2 cellular contexts compared by ENCODE assay signal in the genomic region with DNA sequence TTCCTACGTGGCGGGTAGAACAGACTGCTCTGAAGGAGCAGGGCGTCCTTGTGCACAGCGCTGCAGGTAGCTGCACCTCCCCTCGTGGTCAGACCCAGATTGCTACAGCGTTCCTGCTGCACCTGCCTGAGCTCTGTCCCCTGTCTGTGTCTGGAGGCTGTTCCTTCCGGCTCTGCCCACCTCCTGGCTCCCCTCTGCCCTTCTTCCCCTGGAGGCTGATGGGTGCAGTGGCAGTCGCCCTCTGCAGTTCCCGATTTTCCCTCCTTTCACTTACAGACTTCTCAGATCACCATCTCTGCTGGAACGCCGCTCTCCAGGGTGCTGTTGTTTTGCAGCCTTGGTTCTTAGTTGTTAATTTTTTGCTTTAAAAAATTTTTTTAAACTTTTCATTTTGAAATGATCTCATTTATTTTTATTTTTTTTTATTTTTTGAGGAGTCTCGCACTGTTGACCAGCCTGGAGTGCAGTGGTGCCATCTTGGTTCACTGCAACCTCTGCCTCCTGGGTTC.
TF ChIP-seq lines count a peak whose summit lies in the region.

No MANE protein-coding gene starts in this region.

TF ChIP-seq in SK-N-SH, 30 proteins besides CTCF, POLR2A, EP300 and RAD21 (continued from another document):
- TF ChIP-seq, protein P1, sequence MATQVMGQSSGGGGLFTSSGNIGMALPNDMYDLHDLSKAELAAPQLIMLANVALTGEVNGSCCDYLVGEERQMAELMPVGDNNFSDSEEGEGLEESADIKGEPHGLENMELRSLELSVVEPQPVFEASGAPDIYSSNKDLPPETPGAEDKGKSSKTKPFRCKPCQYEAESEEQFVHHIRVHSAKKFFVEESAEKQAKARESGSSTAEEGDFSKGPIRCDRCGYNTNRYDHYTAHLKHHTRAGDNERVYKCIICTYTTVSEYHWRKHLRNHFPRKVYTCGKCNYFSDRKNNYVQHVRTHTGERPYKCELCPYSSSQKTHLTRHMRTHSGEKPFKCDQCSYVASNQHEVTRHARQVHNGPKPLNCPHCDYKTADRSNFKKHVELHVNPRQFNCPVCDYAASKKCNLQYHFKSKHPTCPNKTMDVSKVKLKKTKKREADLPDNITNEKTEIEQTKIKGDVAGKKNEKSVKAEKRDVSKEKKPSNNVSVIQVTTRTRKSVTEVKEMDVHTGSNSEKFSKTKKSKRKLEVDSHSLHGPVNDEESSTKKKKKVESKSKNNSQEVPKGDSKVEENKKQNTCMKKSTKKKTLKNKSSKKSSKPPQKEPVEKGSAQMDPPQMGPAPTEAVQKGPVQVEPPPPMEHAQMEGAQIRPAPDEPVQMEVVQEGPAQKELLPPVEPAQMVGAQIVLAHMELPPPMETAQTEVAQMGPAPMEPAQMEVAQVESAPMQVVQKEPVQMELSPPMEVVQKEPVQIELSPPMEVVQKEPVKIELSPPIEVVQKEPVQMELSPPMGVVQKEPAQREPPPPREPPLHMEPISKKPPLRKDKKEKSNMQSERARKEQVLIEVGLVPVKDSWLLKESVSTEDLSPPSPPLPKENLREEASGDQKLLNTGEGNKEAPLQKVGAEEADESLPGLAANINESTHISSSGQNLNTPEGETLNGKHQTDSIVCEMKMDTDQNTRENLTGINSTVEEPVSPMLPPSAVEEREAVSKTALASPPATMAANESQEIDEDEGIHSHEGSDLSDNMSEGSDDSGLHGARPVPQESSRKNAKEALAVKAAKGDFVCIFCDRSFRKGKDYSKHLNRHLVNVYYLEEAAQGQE (IDR thresholded peaks at IDR 0.05; ENCODE audit: low read depth, low read length) = peak; percentile 73

TF ChIP-seq in SK-N-SH treated with all-trans-retinoic acid at 6 μM for 48 hours, 23 proteins besides CTCF, POLR2A, EP300 and RAD21 (continued from another document):
- TF ChIP-seq, protein P2, sequence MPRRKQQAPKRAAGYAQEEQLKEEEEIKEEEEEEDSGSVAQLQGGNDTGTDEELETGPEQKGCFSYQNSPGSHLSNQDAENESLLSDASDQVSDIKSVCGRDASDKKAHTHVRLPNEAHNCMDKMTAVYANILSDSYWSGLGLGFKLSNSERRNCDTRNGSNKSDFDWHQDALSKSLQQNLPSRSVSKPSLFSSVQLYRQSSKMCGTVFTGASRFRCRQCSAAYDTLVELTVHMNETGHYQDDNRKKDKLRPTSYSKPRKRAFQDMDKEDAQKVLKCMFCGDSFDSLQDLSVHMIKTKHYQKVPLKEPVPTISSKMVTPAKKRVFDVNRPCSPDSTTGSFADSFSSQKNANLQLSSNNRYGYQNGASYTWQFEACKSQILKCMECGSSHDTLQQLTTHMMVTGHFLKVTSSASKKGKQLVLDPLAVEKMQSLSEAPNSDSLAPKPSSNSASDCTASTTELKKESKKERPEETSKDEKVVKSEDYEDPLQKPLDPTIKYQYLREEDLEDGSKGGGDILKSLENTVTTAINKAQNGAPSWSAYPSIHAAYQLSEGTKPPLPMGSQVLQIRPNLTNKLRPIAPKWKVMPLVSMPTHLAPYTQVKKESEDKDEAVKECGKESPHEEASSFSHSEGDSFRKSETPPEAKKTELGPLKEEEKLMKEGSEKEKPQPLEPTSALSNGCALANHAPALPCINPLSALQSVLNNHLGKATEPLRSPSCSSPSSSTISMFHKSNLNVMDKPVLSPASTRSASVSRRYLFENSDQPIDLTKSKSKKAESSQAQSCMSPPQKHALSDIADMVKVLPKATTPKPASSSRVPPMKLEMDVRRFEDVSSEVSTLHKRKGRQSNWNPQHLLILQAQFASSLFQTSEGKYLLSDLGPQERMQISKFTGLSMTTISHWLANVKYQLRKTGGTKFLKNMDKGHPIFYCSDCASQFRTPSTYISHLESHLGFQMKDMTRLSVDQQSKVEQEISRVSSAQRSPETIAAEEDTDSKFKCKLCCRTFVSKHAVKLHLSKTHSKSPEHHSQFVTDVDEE (CRISPR knock-in tag; IDR thresholded peaks at IDR 0.05) = no peak
- TF ChIP-seq ZNF8 (CRISPR knock-in tag; IDR thresholded peaks at IDR 0.05) = no peak
- TF ChIP-seq SNAI2 (CRISPR knock-in tag; IDR thresholded peaks at IDR 0.05) = no peak
- no peak for TF ChIP-seq TCF4 (CRISPR knock-in tag; IDR thresholded peaks at IDR 0.05; ENCODE audit: borderline replicate concordance)
- TF ChIP-seq GLIS3 (CRISPR knock-in tag; IDR thresholded peaks at IDR 0.05) = no peak
- TF ChIP-seq OSR1 (CRISPR knock-in tag; IDR thresholded peaks at IDR 0.05) = no peak
- no peak for TF ChIP-seq BACH2 (CRISPR knock-in tag; IDR thresholded peaks at IDR 0.05; ENCODE audit: borderline replicate concordance)
- TF ChIP-seq ARNTL (CRISPR knock-in tag; IDR thresholded peaks at IDR 0.05; ENCODE audit: borderline replicate concordance, low read depth) = no peak
- TF ChIP-seq, protein P3, sequence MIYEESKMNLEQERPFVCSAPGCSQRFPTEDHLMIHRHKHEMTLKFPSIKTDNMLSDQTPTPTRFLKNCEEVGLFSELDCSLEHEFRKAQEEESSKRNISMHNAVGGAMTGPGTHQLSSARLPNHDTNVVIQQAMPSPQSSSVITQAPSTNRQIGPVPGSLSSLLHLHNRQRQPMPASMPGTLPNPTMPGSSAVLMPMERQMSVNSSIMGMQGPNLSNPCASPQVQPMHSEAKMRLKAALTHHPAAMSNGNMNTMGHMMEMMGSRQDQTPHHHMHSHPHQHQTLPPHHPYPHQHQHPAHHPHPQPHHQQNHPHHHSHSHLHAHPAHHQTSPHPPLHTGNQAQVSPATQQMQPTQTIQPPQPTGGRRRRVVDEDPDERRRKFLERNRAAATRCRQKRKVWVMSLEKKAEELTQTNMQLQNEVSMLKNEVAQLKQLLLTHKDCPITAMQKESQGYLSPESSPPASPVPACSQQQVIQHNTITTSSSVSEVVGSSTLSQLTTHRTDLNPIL (CRISPR knock-in tag; IDR thresholded peaks at IDR 0.05; ENCODE audit: low read depth) = no peak
- TF ChIP-seq ESRRG (CRISPR knock-in tag; IDR thresholded peaks at IDR 0.05) = no peak
- TF ChIP-seq, protein P4, sequence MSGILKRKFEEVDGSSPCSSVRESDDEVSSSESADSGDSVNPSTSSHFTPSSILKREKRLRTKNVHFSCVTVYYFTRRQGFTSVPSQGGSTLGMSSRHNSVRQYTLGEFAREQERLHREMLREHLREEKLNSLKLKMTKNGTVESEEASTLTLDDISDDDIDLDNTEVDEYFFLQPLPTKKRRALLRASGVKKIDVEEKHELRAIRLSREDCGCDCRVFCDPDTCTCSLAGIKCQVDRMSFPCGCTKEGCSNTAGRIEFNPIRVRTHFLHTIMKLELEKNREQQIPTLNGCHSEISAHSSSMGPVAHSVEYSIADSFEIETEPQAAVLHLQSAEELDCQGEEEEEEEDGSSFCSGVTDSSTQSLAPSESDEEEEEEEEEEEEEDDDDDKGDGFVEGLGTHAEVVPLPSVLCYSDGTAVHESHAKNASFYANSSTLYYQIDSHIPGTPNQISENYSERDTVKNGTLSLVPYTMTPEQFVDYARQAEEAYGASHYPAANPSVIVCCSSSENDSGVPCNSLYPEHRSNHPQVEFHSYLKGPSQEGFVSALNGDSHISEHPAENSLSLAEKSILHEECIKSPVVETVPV (CRISPR knock-in tag; IDR thresholded peaks at IDR 0.05) = no peak
- no peak for TF ChIP-seq ZFP30 (CRISPR knock-in tag; IDR thresholded peaks at IDR 0.05)
